Comparison of ENCODE assay signal across 7 cellular contexts in genomic region chr10:104209575-104210198, GRCh38. TPM values are rescaled to one million over a fixed set of nuclear protein-coding genes. Genes with fewer than 3 reads are reported as not detected.
DNase-seq lines count a peak whose midpoint lies in the region; ATAC-seq and TF ChIP-seq lines count a peak whose summit lies in the region.

No MANE protein-coding gene starts in this region.

- in situ Hi-C loops in G401 (cut with HindIII; ENCODE audit: low sequenced_read_pairs): no loop called here

- WGBS in stomach, 5 donors: 26 to 39% (median 36%) methylated on average over 2 of the region's 2 CpGs

- DNase-seq in G401 (ENCODE audit: low spot score): peak; percentile 78
- DNase-seq in SHP77 treated with DMSO at 0.1 percent for 48 hours (lab: John Stamatoyannopoulos, UW): peak; percentile 10
- DNase-seq in cerebellar cortex (ENCODE audit: low spot score): peak; percentile 74
- no peak for DNase-seq in left lobe of liver (ENCODE audit: low spot score)
- no peak for DNase-seq in stomach
- DNase-seq in sciatic nerve (ENCODE audit: low spot score): no peak

- no peak for TF ChIP-seq EP300 in Ishikawa (IDR thresholded peaks at IDR 0.05; ENCODE audit: borderline replicate concordance)
- no peak for TF ChIP-seq EP300 in stomach (IDR thresholded peaks at IDR 0.05)

- no peak overlapping the region for H3K27ac ChIP-seq in stomach

- peak in 5 of 7 experiments; percentile 16 to 46 (median 42) for TF ChIP-seq CTCF in stomach (IDR thresholded peaks at IDR 0.05)

- ATAC-seq in left lobe of liver (peak; percentile 81), sciatic nerve (no peak)

- H3K36me3 ChIP-seq in stomach: no peaks in the 10 kb centered on the region

- TF ChIP-seq POLR2A in stomach (IDR thresholded peaks at IDR 0.05): no peak

- no peaks in the 10 kb centered on the region for H3K27me3 ChIP-seq in stomach

- TF ChIP-seq RAD21 in Ishikawa (IDR thresholded peaks at IDR 0.05; ENCODE audit: low read depth): peak; percentile 82

- H3K4me3 ChIP-seq in stomach: no peak overlapping the region

- intact Hi-C loops in stomach (cut with DNase I; ENCODE audit: low total_unique reads): loop anchor here (10.0 kb wide), 1 partner anchor 165 kb away; no protein-coding TSS in a partner anchor
- intact Hi-C loops in sciatic nerve (cut with DNase I): no loop called here

- H3K4me1 ChIP-seq in stomach: no peaks in the 10 kb centered on the region

- H3K9me3 ChIP-seq in stomach: no peaks in the 10 kb centered on the region

TF ChIP-seq in Ishikawa, 13 proteins besides CTCF, POLR2A, EP300 and RAD21:
- TF ChIP-seq REST (IDR thresholded peaks at IDR 0.05; ENCODE audit: low read depth) (no peak), TEAD4 (IDR thresholded peaks at IDR 0.05) (no peak), ZBTB7A (IDR thresholded peaks at IDR 0.05; ENCODE audit: low read depth) (no peak), TCF12 (IDR thresholded peaks at IDR 0.05; ENCODE audit: low read depth) (no peak), EGR1 (IDR thresholded peaks at IDR 0.05) (no peak), TAF1 (IDR thresholded peaks at IDR 0.05; ENCODE audit: low read depth) (no peak), NFIC (IDR thresholded peaks at IDR 0.05) (no peak), CREB1 (IDR thresholded peaks at IDR 0.05; ENCODE audit: low read depth) (no peak), CEBPB (IDR thresholded peaks at IDR 0.05) (no peak)

RNA-seq across cellular contexts. Expression of gene CFAP43, which starts 22.5 kb away (rescaled TPM):
- total RNA-seq in G401 (2014; rRNA removed; shearing (Covaris generic)): 0.58 and 4.6 TPM in 2 replicates
- total RNA-seq in left lobe of liver: 0.50 TPM
- 1 to 10 TPM in 2 of 5 donors, under 1 TPM in 1, not detected in 2; under 0.01 to 2.0 (median 1.2) TPM for total RNA-seq in stomach
- polyA plus RNA-seq in stomach: under 1 TPM in 2 of 3 donors, not detected in 1; 0.12 to 0.25 TPM
- 0.98 TPM for total RNA-seq in sciatic nerve

RNA-seq across cellular contexts. Expression of gene GSTO1, which starts 45.0 kb away (rescaled TPM):
- 142 and 176 TPM in 2 replicates for total RNA-seq in G401 (2014; rRNA removed; shearing (Covaris generic))
- total RNA-seq in left lobe of liver (194 TPM), stomach (10 to 100 TPM in 4 of 5 donors, 1 to 10 TPM in 1; 9.8 to 81.3 (median 40.8) TPM), sciatic nerve (55.7 TPM)
- polyA plus RNA-seq in stomach: 100 to 1,000 TPM; 123 to 192 (median 159) TPM

RNA-seq across cellular contexts. Expression of gene GSTO2, which starts 59.3 kb away (rescaled TPM):
- total RNA-seq in G401 (2014; rRNA removed; shearing (Covaris generic)): 16.6 and 37.4 TPM in 2 replicates
- total RNA-seq in left lobe of liver (2.9 TPM), stomach (10 to 100 TPM in 1 of 5 donors, 1 to 10 TPM in 2, under 1 TPM in 2; under 0.01 to 13.4 (median 5.7) TPM), sciatic nerve (2.1 TPM)
- 10 to 100 TPM; 22.1 to 26.6 (median 23.7) TPM for polyA plus RNA-seq in stomach

Comparison
In these comparisons a context has a peak if more than half of its experiments do, and no peak if none do; other contexts are left out.
1. DNase-seq: peak in G401 (single experiment), SHP77 treated with DMSO at 0.1 percent for 48 hours (single experiment) and cerebellar cortex (single experiment); none in left lobe of liver (single experiment), stomach (single experiment) and sciatic nerve (single experiment).